8 cellular contexts compared by ENCODE assay signal in the genomic region with DNA sequence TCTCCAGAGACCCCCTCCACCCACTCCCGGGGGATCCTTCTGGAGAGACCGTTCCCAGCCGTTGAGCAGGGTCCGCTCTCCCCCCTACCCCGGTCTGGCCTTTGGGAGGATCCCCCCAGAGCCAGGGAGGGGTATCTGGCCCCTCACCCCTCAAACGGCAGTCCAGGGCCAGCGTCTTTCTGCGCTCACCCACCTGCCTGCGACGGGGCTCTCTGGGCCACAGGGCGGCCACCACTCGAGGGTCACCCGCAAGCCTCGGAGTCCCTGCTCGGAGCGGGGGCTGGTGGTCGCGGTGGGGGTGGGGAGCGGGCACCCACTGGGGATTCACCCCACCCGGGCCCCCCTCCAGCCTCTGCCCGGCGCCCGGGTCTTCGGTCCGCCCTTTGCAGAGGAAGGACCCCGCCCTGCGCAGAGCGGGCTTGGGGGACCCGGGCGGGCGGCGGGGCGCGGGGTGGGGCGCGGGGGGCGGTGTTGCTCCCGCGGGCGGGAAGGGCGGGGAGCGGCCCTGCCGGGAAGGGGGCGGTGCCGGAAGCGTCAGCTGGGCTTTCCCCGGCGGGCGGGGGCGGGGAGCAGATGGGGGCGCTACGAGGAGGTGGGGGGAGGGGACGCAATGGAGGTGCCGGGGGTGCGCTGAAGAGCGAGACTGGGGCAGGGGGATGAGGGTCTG. TPM values are rescaled to one million over a fixed set of nuclear protein-coding genes. Genes with fewer than 3 reads are reported as not detected.
A peak's percentile ranks its signal among the peaks of the same experiment; 100 is the strongest.
DNase-seq lines count a peak whose midpoint lies in the region; ATAC-seq, FAIRE-seq and TF ChIP-seq lines count a peak whose summit lies in the region.

No MANE protein-coding gene starts in this region.

- TF ChIP-seq CTCF in PC-9 (conservative IDR thresholded peaks at IDR 0.05) = no peak
- TF ChIP-seq CTCF in prostate gland (IDR thresholded peaks at IDR 0.05) = no peak
- no peak for TF ChIP-seq CTCF in brain microvascular endothelial cell (IDR thresholded peaks at IDR 0.05; ENCODE audit: low read depth, low read length, missing control alignments)

- H4K20me1 ChIP-seq in PC-9 (ENCODE audit: insufficient read depth) = no peaks in the 10 kb centered on the region

- FAIRE-seq in urothelium cell line (lab: Jason Lieb, UNC) = no peak

- H3K79me2 ChIP-seq in PC-9 (ENCODE audit: low read depth) = no peaks in the 10 kb centered on the region

- H3K36me3 ChIP-seq in PC-9 (ENCODE audit: low read depth) = no peaks in the 10 kb centered on the region
- no peaks in the 10 kb centered on the region for H3K36me3 ChIP-seq in prostate gland
- H3K36me3 ChIP-seq in brain microvascular endothelial cell (replicated peaks) = no peaks in the 10 kb centered on the region

- POLR2A ChIA-PET in PC-9 (lab: Charles Lee; ENCODE audit: unreplicated experiment) = interaction anchor here (1.5 kb wide), 1 partner anchor 17 kb away, joined by 4 read pairs; no protein-coding TSS in a partner anchor

- no peak overlapping the region for H3K27ac ChIP-seq in PC-9
- H3K27ac ChIP-seq in prostate gland = peak overlapping the region; percentile 94 to 95
- no peak overlapping the region for H3K27ac ChIP-seq in brain microvascular endothelial cell

- in situ Hi-C loops in brain microvascular endothelial cell (cut with HindIII; ENCODE audit: low pct_ligation_motif_present, low sequenced_read_pairs) = no loop called here

- no peaks in the 10 kb centered on the region for H3K27me3 ChIP-seq in PC-9 (ENCODE audit: insufficient read depth, low read depth)
- H3K27me3 ChIP-seq in prostate gland (replicated peaks; ENCODE audit: insufficient read depth) = no peaks in the 10 kb centered on the region
- H3K27me3 ChIP-seq in brain microvascular endothelial cell (replicated peaks) = no peaks in the 10 kb centered on the region

- intact Hi-C loops in PC-9 (cut with micrococcal nuclease; ENCODE audit: unreplicated experiment) (no loop called here), head of caudate nucleus (cut with DNase I) (loop anchor here (10.0 kb wide), 1 partner anchor 60 kb away; no protein-coding TSS in a partner anchor), prostate gland (cut with DNase I) (loop anchor here (10.0 kb wide), 1 partner anchor 270 kb away; a partner anchor contains a TSS)

- CTCF ChIA-PET in PC-9 (lab: Charles Lee) = no interaction called here

- TF ChIP-seq POLR2A in prostate gland (IDR thresholded peaks at IDR 0.05) = no peak

- H3F3A ChIP-seq in PC-9 (ENCODE audit: insufficient read depth, low read depth) = peaks cover 37% of the 10 kb centered on the region

- no peaks in the 10 kb centered on the region for H3K9me3 ChIP-seq in PC-9 (ENCODE audit: insufficient read depth, low read depth)
- H3K9me3 ChIP-seq in prostate gland = no peaks in the 10 kb centered on the region

- 27% methylated on average over 15 of the region's 56 CpGs for WGBS in prostate gland

- no TSS peak for BruUV-seq in PC-9 (replicated peaks; lab: Mats Ljungman, UMichigan)

- no peaks in the 10 kb centered on the region for H3K9me2 ChIP-seq in PC-9 (ENCODE audit: insufficient read depth)

- H3K4me2 ChIP-seq in PC-9 = peak overlapping the region; percentile 58

- H2AFZ ChIP-seq in PC-9 = no peak overlapping the region

- H3K4me1 ChIP-seq in PC-9 (replicated peaks; ENCODE audit: insufficient read depth) (peaks cover 29% of the 10 kb centered on the region), prostate gland (replicated peaks) (peaks cover 22% of the 10 kb centered on the region)

- H3K4me3 ChIP-seq in PC-9 (peak overlapping the region; percentile 30; the same call in 1 of the 2 replicates), prostate gland (peak overlapping the region; percentile 40 to 44), brain microvascular endothelial cell (ENCODE audit: low read depth, low read length) (no peak overlapping the region)

- peak; percentile 85 for DNase-seq in GM19238 (ENCODE audit: insufficient read length, low spot score)
- DNase-seq in PC-9 = peak in 1 of 2 experiments; percentile 84
- DNase-seq in activated effector memory CD4-positive, alpha-beta T cell treated with anti-CD3 and anti-CD28 coated beads, Interleukin-2, amount 50 U/mL, for 16 hours = peak; percentile 94
- DNase-seq in head of caudate nucleus = peak in 38 of 42 donors; percentile 40 to 90 (median 74)
- DNase-seq in prostate gland (ENCODE audit: low spot score) = peak; percentile 76
- peak; percentile 78 for DNase-seq in urothelium cell line (ENCODE audit: low spot score)
- no peak for DNase-seq in brain microvascular endothelial cell

- no peak for ATAC-seq in HG02852 (IDR thresholded peaks at IDR 0.05; ENCODE audit: unreplicated experiment)

RNA-seq across cellular contexts. Expression of a gene that starts 16.6 kb away (rescaled TPM):
- total RNA-seq in PC-9 (2021) (30.7 and 34.1 TPM in 2 replicates), prostate gland (10 to 100 TPM; 55.1 to 70.1 TPM)

RNA-seq across cellular contexts. Expression of a gene that starts 16.8 kb away (rescaled TPM):
- total RNA-seq in PC-9 (2021) (16.8 and 19.2 TPM in 2 replicates), prostate gland (10 to 100 TPM; 26.1 to 33.6 TPM)

RNA-seq across cellular contexts. Expression of a gene that starts 25.5 kb away (rescaled TPM):
- 67.0 and 84.8 TPM in 2 replicates for total RNA-seq in PC-9 (2021)
- total RNA-seq in prostate gland = 100 to 1,000 TPM; 126 to 183 TPM

Comparison
In these comparisons a context has a peak if more than half of its experiments do, and no peak if none do; other contexts are left out.
1. H3K27ac ChIP-seq: peak in prostate gland (2 of 2); none in PC-9 (single experiment) and brain microvascular endothelial cell (single experiment).